1 cellular context compared by ENCODE assay signal in the genomic region with DNA sequence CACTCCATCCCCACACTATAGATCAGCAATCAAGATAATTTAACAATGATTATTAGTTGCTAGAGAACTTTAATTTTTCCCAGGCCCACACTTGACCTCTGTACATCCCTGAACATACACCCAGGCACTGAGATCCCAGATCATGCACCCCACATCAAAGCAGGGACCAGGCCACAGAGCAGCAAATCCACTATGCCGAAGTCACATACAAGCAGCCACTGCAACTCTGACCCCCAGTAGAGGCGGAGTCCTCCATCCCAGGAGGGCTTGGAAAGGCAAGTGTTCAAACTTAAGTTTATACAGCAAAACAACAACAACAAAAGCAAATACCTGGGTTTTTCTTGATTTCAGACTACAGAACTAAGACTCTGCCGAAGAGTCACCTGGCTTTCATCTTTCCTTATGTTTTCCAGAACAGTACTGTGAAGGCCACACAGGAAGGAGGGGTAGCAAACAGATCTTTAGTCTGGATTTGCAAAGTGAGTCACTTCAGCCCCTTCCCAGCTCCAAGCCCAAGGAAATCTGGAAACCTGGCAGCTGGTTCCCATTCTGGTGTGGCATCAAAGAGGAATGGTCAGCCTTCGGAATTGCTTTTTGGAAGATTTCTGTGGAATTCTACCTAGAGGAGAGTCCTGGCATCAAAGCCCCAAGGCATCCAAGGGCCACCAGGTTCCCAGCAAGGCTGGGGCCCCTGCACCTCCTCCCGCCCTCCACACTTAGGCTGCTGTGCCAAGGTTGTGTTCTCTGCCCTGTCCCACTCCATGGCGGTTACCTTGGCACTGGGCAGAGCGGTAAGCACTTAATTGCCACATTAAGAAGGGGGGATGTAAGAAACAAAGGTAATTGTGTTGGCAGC.
A peak's percentile ranks its signal among the peaks of the same experiment; 100 is the strongest.
TF ChIP-seq lines count a peak whose summit lies in the region.

No MANE protein-coding gene starts in this region.

TF ChIP-seq in HepG2, 621 proteins besides CTCF, POLR2A, EP300 and RAD21:
- TF ChIP-seq MXD4 (CRISPR knock-in tag; IDR thresholded peaks at IDR 0.05) (no peak), PPARG (CRISPR knock-in tag; conservative IDR thresholded peaks at IDR 0.05) (no peak), ZNF138 (CRISPR knock-in tag; IDR thresholded peaks at IDR 0.05; ENCODE audit: low read depth) (0 out of 2 replicates have a peak, but pooled peaks have one; percentile 14), FOSL2 (CRISPR knock-in tag; IDR thresholded peaks at IDR 0.05) (peak; percentile 35), REPIN1 (CRISPR knock-in tag; IDR thresholded peaks at IDR 0.05; ENCODE audit: borderline replicate concordance, low read depth) (no peak), ZNF709 (CRISPR knock-in tag; IDR thresholded peaks at IDR 0.05) (no peak), ZNF781 (CRISPR knock-in tag; IDR thresholded peaks at IDR 0.05; ENCODE audit: borderline replicate concordance, not compliant biosample characterization) (no peak), ATF7-NPFF (CRISPR knock-in tag; IDR thresholded peaks at IDR 0.05; ENCODE audit: low read depth) (no peak), ZFP90 (CRISPR knock-in tag; IDR thresholded peaks at IDR 0.05; ENCODE audit: borderline replicate concordance) (no peak), KAT7 (CRISPR knock-in tag; IDR thresholded peaks at IDR 0.05; ENCODE audit: borderline replicate concordance) (no peak), DNMT1 (CRISPR knock-in tag; IDR thresholded peaks at IDR 0.05) (no peak), CBFB (CRISPR knock-in tag; IDR thresholded peaks at IDR 0.05) (no peak), RXRA (CRISPR knock-in tag; IDR thresholded peaks at IDR 0.05) (no peak), BCL6 (CRISPR knock-in tag; IDR thresholded peaks at IDR 0.05) (no peak), ZC3H13 (CRISPR knock-in tag; IDR thresholded peaks at IDR 0.05) (no peak), ZFX (CRISPR knock-in tag; IDR thresholded peaks at IDR 0.05; ENCODE audit: low read depth) (0 out of 2 replicates have a peak, but pooled peaks have one; percentile 23), ZNF101 (CRISPR knock-in tag; IDR thresholded peaks at IDR 0.05; ENCODE audit: borderline replicate concordance, low read depth) (no peak), TRIM24 (CRISPR knock-in tag; IDR thresholded peaks at IDR 0.05) (no peak), ZNF556 (CRISPR knock-in tag; IDR thresholded peaks at IDR 0.05; ENCODE audit: borderline replicate concordance) (peak; percentile 33; the same call in 1 of the 2 replicates)
- TF ChIP-seq, protein P1, sequence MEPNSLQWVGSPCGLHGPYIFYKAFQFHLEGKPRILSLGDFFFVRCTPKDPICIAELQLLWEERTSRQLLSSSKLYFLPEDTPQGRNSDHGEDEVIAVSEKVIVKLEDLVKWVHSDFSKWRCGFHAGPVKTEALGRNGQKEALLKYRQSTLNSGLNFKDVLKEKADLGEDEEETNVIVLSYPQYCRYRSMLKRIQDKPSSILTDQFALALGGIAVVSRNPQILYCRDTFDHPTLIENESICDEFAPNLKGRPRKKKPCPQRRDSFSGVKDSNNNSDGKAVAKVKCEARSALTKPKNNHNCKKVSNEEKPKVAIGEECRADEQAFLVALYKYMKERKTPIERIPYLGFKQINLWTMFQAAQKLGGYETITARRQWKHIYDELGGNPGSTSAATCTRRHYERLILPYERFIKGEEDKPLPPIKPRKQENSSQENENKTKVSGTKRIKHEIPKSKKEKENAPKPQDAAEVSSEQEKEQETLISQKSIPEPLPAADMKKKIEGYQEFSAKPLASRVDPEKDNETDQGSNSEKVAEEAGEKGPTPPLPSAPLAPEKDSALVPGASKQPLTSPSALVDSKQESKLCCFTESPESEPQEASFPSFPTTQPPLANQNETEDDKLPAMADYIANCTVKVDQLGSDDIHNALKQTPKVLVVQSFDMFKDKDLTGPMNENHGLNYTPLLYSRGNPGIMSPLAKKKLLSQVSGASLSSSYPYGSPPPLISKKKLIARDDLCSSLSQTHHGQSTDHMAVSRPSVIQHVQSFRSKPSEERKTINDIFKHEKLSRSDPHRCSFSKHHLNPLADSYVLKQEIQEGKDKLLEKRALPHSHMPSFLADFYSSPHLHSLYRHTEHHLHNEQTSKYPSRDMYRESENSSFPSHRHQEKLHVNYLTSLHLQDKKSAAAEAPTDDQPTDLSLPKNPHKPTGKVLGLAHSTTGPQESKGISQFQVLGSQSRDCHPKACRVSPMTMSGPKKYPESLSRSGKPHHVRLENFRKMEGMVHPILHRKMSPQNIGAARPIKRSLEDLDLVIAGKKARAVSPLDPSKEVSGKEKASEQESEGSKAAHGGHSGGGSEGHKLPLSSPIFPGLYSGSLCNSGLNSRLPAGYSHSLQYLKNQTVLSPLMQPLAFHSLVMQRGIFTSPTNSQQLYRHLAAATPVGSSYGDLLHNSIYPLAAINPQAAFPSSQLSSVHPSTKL (CRISPR knock-in tag; IDR thresholded peaks at IDR 0.05) = 0 out of 2 replicates have a peak, but pooled peaks have one; percentile 7
- TF ChIP-seq, protein P2, sequence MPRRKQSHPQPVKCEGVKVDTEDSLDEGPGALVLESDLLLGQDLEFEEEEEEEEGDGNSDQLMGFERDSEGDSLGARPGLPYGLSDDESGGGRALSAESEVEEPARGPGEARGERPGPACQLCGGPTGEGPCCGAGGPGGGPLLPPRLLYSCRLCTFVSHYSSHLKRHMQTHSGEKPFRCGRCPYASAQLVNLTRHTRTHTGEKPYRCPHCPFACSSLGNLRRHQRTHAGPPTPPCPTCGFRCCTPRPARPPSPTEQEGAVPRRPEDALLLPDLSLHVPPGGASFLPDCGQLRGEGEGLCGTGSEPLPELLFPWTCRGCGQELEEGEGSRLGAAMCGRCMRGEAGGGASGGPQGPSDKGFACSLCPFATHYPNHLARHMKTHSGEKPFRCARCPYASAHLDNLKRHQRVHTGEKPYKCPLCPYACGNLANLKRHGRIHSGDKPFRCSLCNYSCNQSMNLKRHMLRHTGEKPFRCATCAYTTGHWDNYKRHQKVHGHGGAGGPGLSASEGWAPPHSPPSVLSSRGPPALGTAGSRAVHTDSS (CRISPR knock-in tag; conservative IDR thresholded peaks at IDR 0.05) = no peak
- TF ChIP-seq, protein P3, sequence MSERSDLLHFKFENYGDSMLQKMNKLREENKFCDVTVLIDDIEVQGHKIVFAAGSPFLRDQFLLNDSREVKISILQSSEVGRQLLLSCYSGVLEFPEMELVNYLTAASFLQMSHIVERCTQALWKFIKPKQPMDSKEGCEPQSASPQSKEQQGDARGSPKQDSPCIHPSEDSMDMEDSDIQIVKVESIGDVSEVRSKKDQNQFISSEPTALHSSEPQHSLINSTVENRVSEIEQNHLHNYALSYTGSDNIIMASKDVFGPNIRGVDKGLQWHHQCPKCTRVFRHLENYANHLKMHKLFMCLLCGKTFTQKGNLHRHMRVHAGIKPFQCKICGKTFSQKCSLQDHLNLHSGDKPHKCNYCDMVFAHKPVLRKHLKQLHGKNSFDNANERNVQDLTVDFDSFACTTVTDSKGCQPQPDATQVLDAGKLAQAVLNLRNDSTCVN (CRISPR knock-in tag; IDR thresholded peaks at IDR 0.05; ENCODE audit: borderline replicate concordance) = 0 out of 2 replicates have a peak, but pooled peaks have one; percentile 53
- TF ChIP-seq, protein P4, sequence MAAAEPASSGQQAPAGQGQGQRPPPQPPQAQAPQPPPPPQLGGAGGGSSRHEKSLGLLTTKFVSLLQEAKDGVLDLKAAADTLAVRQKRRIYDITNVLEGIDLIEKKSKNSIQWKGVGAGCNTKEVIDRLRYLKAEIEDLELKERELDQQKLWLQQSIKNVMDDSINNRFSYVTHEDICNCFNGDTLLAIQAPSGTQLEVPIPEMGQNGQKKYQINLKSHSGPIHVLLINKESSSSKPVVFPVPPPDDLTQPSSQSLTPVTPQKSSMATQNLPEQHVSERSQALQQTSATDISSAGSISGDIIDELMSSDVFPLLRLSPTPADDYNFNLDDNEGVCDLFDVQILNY (CRISPR knock-in tag; conservative IDR thresholded peaks at IDR 0.05) = no peak
- TF ChIP-seq, protein P5, sequence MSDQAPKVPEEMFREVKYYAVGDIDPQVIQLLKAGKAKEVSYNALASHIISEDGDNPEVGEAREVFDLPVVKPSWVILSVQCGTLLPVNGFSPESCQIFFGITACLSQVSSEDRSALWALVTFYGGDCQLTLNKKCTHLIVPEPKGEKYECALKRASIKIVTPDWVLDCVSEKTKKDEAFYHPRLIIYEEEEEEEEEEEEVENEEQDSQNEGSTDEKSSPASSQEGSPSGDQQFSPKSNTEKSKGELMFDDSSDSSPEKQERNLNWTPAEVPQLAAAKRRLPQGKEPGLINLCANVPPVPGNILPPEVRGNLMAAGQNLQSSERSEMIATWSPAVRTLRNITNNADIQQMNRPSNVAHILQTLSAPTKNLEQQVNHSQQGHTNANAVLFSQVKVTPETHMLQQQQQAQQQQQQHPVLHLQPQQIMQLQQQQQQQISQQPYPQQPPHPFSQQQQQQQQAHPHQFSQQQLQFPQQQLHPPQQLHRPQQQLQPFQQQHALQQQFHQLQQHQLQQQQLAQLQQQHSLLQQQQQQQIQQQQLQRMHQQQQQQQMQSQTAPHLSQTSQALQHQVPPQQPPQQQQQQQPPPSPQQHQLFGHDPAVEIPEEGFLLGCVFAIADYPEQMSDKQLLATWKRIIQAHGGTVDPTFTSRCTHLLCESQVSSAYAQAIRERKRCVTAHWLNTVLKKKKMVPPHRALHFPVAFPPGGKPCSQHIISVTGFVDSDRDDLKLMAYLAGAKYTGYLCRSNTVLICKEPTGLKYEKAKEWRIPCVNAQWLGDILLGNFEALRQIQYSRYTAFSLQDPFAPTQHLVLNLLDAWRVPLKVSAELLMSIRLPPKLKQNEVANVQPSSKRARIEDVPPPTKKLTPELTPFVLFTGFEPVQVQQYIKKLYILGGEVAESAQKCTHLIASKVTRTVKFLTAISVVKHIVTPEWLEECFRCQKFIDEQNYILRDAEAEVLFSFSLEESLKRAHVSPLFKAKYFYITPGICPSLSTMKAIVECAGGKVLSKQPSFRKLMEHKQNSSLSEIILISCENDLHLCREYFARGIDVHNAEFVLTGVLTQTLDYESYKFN (CRISPR knock-in tag; conservative IDR thresholded peaks at IDR 0.05) = 0 out of 2 replicates have a peak, but pooled peaks have one; percentile 15
- TF ChIP-seq, protein P6, sequence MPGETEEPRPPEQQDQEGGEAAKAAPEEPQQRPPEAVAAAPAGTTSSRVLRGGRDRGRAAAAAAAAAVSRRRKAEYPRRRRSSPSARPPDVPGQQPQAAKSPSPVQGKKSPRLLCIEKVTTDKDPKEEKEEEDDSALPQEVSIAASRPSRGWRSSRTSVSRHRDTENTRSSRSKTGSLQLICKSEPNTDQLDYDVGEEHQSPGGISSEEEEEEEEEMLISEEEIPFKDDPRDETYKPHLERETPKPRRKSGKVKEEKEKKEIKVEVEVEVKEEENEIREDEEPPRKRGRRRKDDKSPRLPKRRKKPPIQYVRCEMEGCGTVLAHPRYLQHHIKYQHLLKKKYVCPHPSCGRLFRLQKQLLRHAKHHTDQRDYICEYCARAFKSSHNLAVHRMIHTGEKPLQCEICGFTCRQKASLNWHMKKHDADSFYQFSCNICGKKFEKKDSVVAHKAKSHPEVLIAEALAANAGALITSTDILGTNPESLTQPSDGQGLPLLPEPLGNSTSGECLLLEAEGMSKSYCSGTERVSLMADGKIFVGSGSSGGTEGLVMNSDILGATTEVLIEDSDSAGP (CRISPR knock-in tag; IDR thresholded peaks at IDR 0.05; ENCODE audit: borderline replicate concordance) = no peak
